Comparison of ENCODE assay signal across 9 cellular contexts in genomic region chr1:183632964-183633363, GRCh38. TPM values are rescaled to one million over a fixed set of nuclear protein-coding genes. Genes with fewer than 3 reads are reported as not detected.
DNase-seq lines count a peak whose midpoint lies in the region; ATAC-seq and TF ChIP-seq lines count a peak whose summit lies in the region.
"Had no signal": no experiment of that assay in that cellular context is flagged by ENCODE, and none has a peak within 500 bp of the region (broad histone marks: within the 10 kb centered on the region; RNA-seq: fewer than 3 reads in every experiment).

No MANE protein-coding gene starts in this region.

- H3K4me1 ChIP-seq in GM23338 (ENCODE audit: insufficient read depth) (peaks cover 18% of the 10 kb centered on the region), mesenchymal stem cell (ENCODE audit: control insufficient read depth, insufficient read depth, low read depth, low read length) (peaks cover 3% of the 10 kb centered on the region)

- H3K14ac ChIP-seq in mesenchymal stem cell (ENCODE audit: low read length in 2 of 2): no peak overlapping the region

- H3F3A ChIP-seq in GM23338 (replicated peaks; ENCODE audit: low read depth): no peaks in the 10 kb centered on the region

- H2BK120ac ChIP-seq in mesenchymal stem cell (ENCODE audit: low read depth, low read length): no peak overlapping the region

- peak overlapping the region; percentile 89; the same call in 1 of the 2 replicates for H3K27ac Mint-ChIP-seq in GM23338
- H3K27ac Mint-ChIP-seq in activated naive CD8-positive, alpha-beta T cell treated with anti-CD3 and anti-CD28 coated beads, Interleukin-2, amount 10 ng/mL, durations not matched to agents 7 days and 5 days: peak overlapping the region; percentile 44

- DNase-seq in A172 (ENCODE audit: low spot score) (peak; percentile 25), GM23338 (ENCODE audit: low spot score) (no peak), mesenchymal stem cell (no peak), GM10266 (ENCODE audit: extremely low spot score) (no peak), dedifferentiated amniotic fluid mesenchymal stem cell (ENCODE audit: extremely low spot score) (no peak)
- no peak for DNase-seq in activated naive CD8-positive, alpha-beta T cell treated with anti-CD3 and anti-CD28 coated beads, Interleukin-2, amount 10 ng/mL, durations not matched to agents 7 days and 5 days

- no peak overlapping the region for H2BK5ac ChIP-seq in mesenchymal stem cell (ENCODE audit: low read depth, low read length, poor library complexity, severe bottlenecking)

- H2AK5ac ChIP-seq in mesenchymal stem cell (ENCODE audit: low read length, severe bottlenecking): no peak overlapping the region

- peak overlapping the region; percentile 98 for H3K4me3 Mint-ChIP-seq in GM23338
- H3K4me3 Mint-ChIP-seq in activated naive CD8-positive, alpha-beta T cell treated with anti-CD3 and anti-CD28 coated beads, Interleukin-2, amount 10 ng/mL, durations not matched to agents 7 days and 5 days: peak overlapping the region; percentile 100

- TF ChIP-seq CTCF in GM23338 (conservative IDR thresholded peaks at IDR 0.05; ENCODE audit: low read depth in 2 of 2) (no peak), GM10266 (IDR thresholded peaks at IDR 0.05; ENCODE audit: control insufficient read depth, insufficient read depth, low read depth, missing control alignments) (no peak)

- H3K4ac ChIP-seq in mesenchymal stem cell (ENCODE audit: low read depth in 1 of 2, low read length in 2 of 2): no peak overlapping the region

- H3K4me3 ChIP-seq in GM23338: peak overlapping the region; percentile 71
- H3K4me3 ChIP-seq in mesenchymal stem cell (ENCODE audit: insufficient read depth in 1 of 2, low read depth in 1 of 2, low read length in 2 of 2): peak overlapping the region in 1 of 2 experiments; percentile 88

- H3K79me2 ChIP-seq in GM23338 (replicated peaks; ENCODE audit: insufficient read depth): peaks cover 26% of the 10 kb centered on the region

- H3K36me3 ChIP-seq in GM23338 (ENCODE audit: insufficient read depth) (peaks cover 24% of the 10 kb centered on the region; the same call in 1 of the 2 replicates), mesenchymal stem cell (ENCODE audit: control insufficient read depth in 1 of 2, insufficient read depth in 2 of 2, low read depth in 1 of 2, low read length in 2 of 2) (peaks cover 0 to 39% of the 10 kb centered on the region in 2 experiments)

- H4K8ac ChIP-seq in mesenchymal stem cell (ENCODE audit: low read length): no peak overlapping the region

- peaks cover 9% of the 10 kb centered on the region; the same call in 1 of the 2 replicates for H3K27me3 ChIP-seq in GM23338 (ENCODE audit: insufficient read depth)
- no peaks in the 10 kb centered on the region for H3K27me3 ChIP-seq in mesenchymal stem cell (ENCODE audit: control insufficient read depth in 1 of 2, insufficient read depth in 1 of 2, low read length in 2 of 2)

- H3K23ac ChIP-seq in mesenchymal stem cell (ENCODE audit: low read length in 2 of 2): no peak overlapping the region

- H3K9me3 Mint-ChIP-seq in GM23338: no peaks in the 10 kb centered on the region
- H3K9me3 Mint-ChIP-seq in activated naive CD8-positive, alpha-beta T cell treated with anti-CD3 and anti-CD28 coated beads, Interleukin-2, amount 10 ng/mL, durations not matched to agents 7 days and 5 days: no peaks in the 10 kb centered on the region

- 87% methylated on average over 1 of the region's 1 CpG for WGBS in mesenchymal stem cell

- no peaks in the 10 kb centered on the region for H4K20me1 ChIP-seq in GM23338 (replicated peaks; ENCODE audit: insufficient read depth)

- POLR2A ChIA-PET in activated naive CD8-positive, alpha-beta T cell treated with anti-CD3 and anti-CD28 coated beads, Interleukin-2, amount 10 ng/mL, durations not matched to agents 7 days and 5 days (lab: Charles Lee): interaction anchor here (1.2 to 4.4 kb wide), 4 partner anchors 20 to 418 kb away, joined by 3 to 21 read pairs (median 5); partner anchors contain the start of genes APOBEC4, SMG7 and TSEN15

- no peak overlapping the region for H3K18ac ChIP-seq in mesenchymal stem cell (ENCODE audit: low read depth in 1 of 2, low read length in 2 of 2)

- H2BK15ac ChIP-seq in mesenchymal stem cell (ENCODE audit: low read depth, poor library complexity, severe bottlenecking): no peak overlapping the region

- H2BK12ac ChIP-seq in mesenchymal stem cell (ENCODE audit: low read length in 2 of 2): no peak overlapping the region

- peaks cover 8% of the 10 kb centered on the region for H3K79me1 ChIP-seq in mesenchymal stem cell (replicated peaks; ENCODE audit: low read length, poor library complexity, severe bottlenecking)

- peaks cover 9% of the 10 kb centered on the region for H3K27me3 Mint-ChIP-seq in GM23338 (ENCODE audit: insufficient read depth, low read depth, poor library complexity)
- peaks cover 13% of the 10 kb centered on the region for H3K27me3 Mint-ChIP-seq in activated naive CD8-positive, alpha-beta T cell treated with anti-CD3 and anti-CD28 coated beads, Interleukin-2, amount 10 ng/mL, durations not matched to agents 7 days and 5 days

- no peaks in the 10 kb centered on the region for H3K9me3 ChIP-seq in mesenchymal stem cell (ENCODE audit: control insufficient read depth, low read length)

- peaks cover 28% of the 10 kb centered on the region for H3K36me3 Mint-ChIP-seq in GM23338 (ENCODE audit: low read depth)
- H3K36me3 Mint-ChIP-seq in activated naive CD8-positive, alpha-beta T cell treated with anti-CD3 and anti-CD28 coated beads, Interleukin-2, amount 10 ng/mL, durations not matched to agents 7 days and 5 days: peaks cover 28% of the 10 kb centered on the region

- ATAC-seq in GM23338 (no peak), GM18868 (IDR thresholded peaks at IDR 0.05; ENCODE audit: unreplicated experiment) (no peak), HG03460 (IDR thresholded peaks at IDR 0.05; ENCODE audit: unreplicated experiment) (no peak)
- no peak for ATAC-seq in activated naive CD8-positive, alpha-beta T cell treated with anti-CD3 and anti-CD28 coated beads, Interleukin-2, amount 10 ng/mL, durations not matched to agents 7 days and 5 days (ENCODE audit: low read depth)

- peaks cover 34% of the 10 kb centered on the region for H3K4me1 Mint-ChIP-seq in GM23338
- H3K4me1 Mint-ChIP-seq in activated naive CD8-positive, alpha-beta T cell treated with anti-CD3 and anti-CD28 coated beads, Interleukin-2, amount 10 ng/mL, durations not matched to agents 7 days and 5 days: peaks cover 34% of the 10 kb centered on the region

- no peak overlapping the region for H4K91ac ChIP-seq in mesenchymal stem cell (ENCODE audit: low read length)

- no peaks in the 10 kb centered on the region for H3K9me2 ChIP-seq in GM23338 (ENCODE audit: insufficient read depth)

- H3K27ac ChIP-seq in GM23338 (ENCODE audit: low read depth) (0 out of 2 replicates have a peak overlapping the region, but pooled peaks have one; percentile 1), mesenchymal stem cell (ENCODE audit: low read length, poor library complexity, severe bottlenecking) (no peak overlapping the region)

- H3K9ac ChIP-seq in mesenchymal stem cell (ENCODE audit: low read length): peak overlapping the region; percentile 96

- peak overlapping the region; percentile 48 for H3K4me2 ChIP-seq in GM23338
- peak overlapping the region; percentile 9 for H3K4me2 ChIP-seq in mesenchymal stem cell (ENCODE audit: low read length, poor library complexity, severe bottlenecking)

- H2AFZ ChIP-seq in GM23338 (no peak overlapping the region), mesenchymal stem cell (ENCODE audit: low read depth, low read length) (no peak overlapping the region)

TF ChIP-seq in GM23338, 12 proteins besides CTCF, POLR2A, EP300 and RAD21 (continues in another document):
- no peak for TF ChIP-seq EZH2 (IDR thresholded peaks at IDR 0.05; ENCODE audit: low read depth, unreplicated experiment)
- no peak for TF ChIP-seq JUNB (IDR thresholded peaks at IDR 0.05; ENCODE audit: unreplicated experiment)
- no peak for TF ChIP-seq ETS1 (IDR thresholded peaks at IDR 0.05)
- no peak for TF ChIP-seq NANOG (IDR thresholded peaks at IDR 0.05; ENCODE audit: borderline replicate concordance)

RNA-seq across cellular contexts. Expression of gene ARPC5, which starts 2.6 kb away (rescaled TPM):
- total RNA-seq in A172 (2014; rRNA removed; shearing (Covaris generic)): 334 and 446 TPM in 2 replicates
- total RNA-seq in GM23338 (2014; rRNA removed; shearing (Covaris generic)): 75.4 and 90.8 TPM in 2 replicates
- 95.9 and 98.9 TPM in 2 replicates for polyA plus RNA-seq in GM23338 (2016; fragmentation: Nextera tagmentation; extraction: Ambion mirVana)
- total RNA-seq in activated naive CD8-positive, alpha-beta T cell treated with anti-CD3 and anti-CD28 coated beads, Interleukin-2, amount 10 ng/mL, durations not matched to agents 7 days and 5 days: 100 to 1,000 TPM; 186 to 207 TPM
- polyA plus RNA-seq in mesenchymal stem cell (2013, experiment 1 of 2): 136 TPM
- polyA plus RNA-seq in mesenchymal stem cell (2013, experiment 2 of 2): 141 TPM

RNA-seq across cellular contexts. Expression of gene APOBEC4, which starts 20.2 kb away (rescaled TPM):
- not detected in 2 replicates for total RNA-seq in A172 (2014; rRNA removed; shearing (Covaris generic))
- not detected in 2 replicates for total RNA-seq in GM23338 (2014; rRNA removed; shearing (Covaris generic))
- 0.10 TPM in 1 of 2 replicates, not detected in the other for polyA plus RNA-seq in GM23338 (2016; fragmentation: Nextera tagmentation; extraction: Ambion mirVana)
- total RNA-seq in activated naive CD8-positive, alpha-beta T cell treated with anti-CD3 and anti-CD28 coated beads, Interleukin-2, amount 10 ng/mL, durations not matched to agents 7 days and 5 days: not detected
- not detected for polyA plus RNA-seq in mesenchymal stem cell (2013, experiment 1 of 2)
- polyA plus RNA-seq in mesenchymal stem cell (2013, experiment 2 of 2): not detected
- total RNA-seq: subcutaneous adipose tissue had no signal

RNA-seq across cellular contexts. Expression of gene NCF2, which starts 42.7 kb away (rescaled TPM):
- 2.7 and 5.8 TPM in 2 replicates for total RNA-seq in A172 (2014; rRNA removed; shearing (Covaris generic))
- total RNA-seq in GM23338 (2014; rRNA removed; shearing (Covaris generic)): not detected in 2 replicates
- 0.45 TPM in 1 of 2 replicates, not detected in the other for polyA plus RNA-seq in GM23338 (2016; fragmentation: Nextera tagmentation; extraction: Ambion mirVana)
- total RNA-seq in activated naive CD8-positive, alpha-beta T cell treated with anti-CD3 and anti-CD28 coated beads, Interleukin-2, amount 10 ng/mL, durations not matched to agents 7 days and 5 days: 1 to 10 TPM; 7.5 to 8.0 TPM
- 0.08 TPM for polyA plus RNA-seq in mesenchymal stem cell (2013, experiment 1 of 2)
- 0.04 TPM for polyA plus RNA-seq in mesenchymal stem cell (2013, experiment 2 of 2)
